Comparison of ENCODE assay signal across 8 cellular contexts in the genomic region with DNA sequence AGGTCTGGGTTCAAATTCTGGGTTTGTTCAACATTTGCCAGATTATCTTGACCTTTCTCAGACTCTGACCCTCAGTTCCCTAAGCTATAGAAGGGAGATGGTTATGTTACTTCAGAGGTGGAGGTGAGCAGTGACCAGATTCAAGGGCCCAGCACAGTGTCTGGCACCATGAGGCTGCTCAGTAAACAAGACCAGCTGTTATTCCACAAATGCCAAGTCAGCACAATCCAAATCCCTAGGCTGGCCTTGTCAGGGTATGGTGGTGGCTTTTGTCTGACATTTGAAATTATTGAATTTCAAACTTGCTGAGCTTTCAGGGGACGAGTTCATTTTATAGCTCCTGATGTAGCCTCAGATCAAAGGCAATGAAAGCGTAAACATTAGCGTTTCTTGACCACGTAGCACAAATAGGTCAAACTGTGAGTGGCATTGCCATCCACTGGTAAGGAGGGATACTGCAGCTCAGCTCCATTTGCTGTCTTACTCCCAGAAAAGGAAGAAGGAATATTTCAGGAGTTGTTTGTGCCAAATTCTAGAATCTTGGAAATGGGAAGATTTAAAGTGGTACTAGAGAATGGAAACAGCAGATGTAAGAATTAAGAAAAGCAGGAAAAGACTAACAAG.
DNase-seq lines count a peak whose midpoint lies in the region; ATAC-seq, FAIRE-seq and TF ChIP-seq lines count a peak whose summit lies in the region.

No MANE protein-coding gene starts in this region.

- DNase-seq in ACHN (peak; percentile 16), HCEC 1CT (peak; percentile 40), iris pigment epithelial cell (ENCODE audit: low read depth) (peak; percentile 52), DMS79 treated with DMSO at 0.1 percent for 48 hours (lab: John Stamatoyannopoulos, UW) (no peak), H54 (ENCODE audit: insufficient read length, low spot score) (no peak)

- no peak for TF ChIP-seq POLR2A in H54 (IDR thresholded peaks at IDR 0.05; ENCODE audit: low read depth, low read length)

- FAIRE-seq in TTC549 (lab: Jason Lieb, UNC) (peak; percentile 59), H54 (lab: Jason Lieb, UNC) (no peak)

- in situ Hi-C loops in ACHN (cut with HindIII; ENCODE audit: low pct_ligation_motif_present, low pct_unique_long_range_greater_than_20kb, low sequenced_read_pairs): no loop called here

- no peak for ATAC-seq in GM18511 (IDR thresholded peaks at IDR 0.05; ENCODE audit: unreplicated experiment)
- ATAC-seq in GM18502 (IDR thresholded peaks at IDR 0.05; ENCODE audit: poor library complexity, unreplicated experiment): no peak

Comparison
In these comparisons a context has a peak if more than half of its experiments do, and no peak if none do; other contexts are left out.
1. DNase-seq: peak in ACHN (single experiment), HCEC 1CT (single experiment) and iris pigment epithelial cell (single experiment); none in DMS79 treated with DMSO at 0.1 percent for 48 hours (single experiment) and H54 (single experiment).